In the genomic region with DNA sequence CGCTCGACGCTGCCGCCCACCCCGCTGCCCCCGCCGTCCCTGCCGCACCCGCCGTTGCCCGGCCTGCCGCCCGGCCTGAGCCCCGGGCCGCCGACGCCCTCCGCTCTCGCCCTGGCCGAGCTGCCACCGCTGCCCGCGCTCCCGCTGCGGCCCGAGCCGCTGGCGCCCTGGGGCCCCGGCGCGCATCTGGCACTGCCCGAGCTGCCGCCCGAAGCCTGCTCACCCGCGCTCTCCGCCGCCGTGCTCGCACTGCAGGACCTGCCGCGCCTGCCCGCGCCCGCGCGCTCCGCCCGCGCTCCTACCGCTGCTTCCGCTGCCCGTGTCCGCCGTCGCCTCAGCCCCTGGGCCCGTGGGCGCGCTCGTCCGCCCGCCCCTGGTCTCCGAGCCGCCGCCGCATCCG, we compare ENCODE assay signal across 10 cellular contexts. TPM values are rescaled to one million over a fixed set of nuclear protein-coding genes. Genes with fewer than 3 reads are reported as not detected.
DNase-seq lines count a peak whose midpoint lies in the region; ATAC-seq and TF ChIP-seq lines count a peak whose summit lies in the region.
"Had no signal": no experiment of that assay in that cellular context is flagged by ENCODE, and none has a peak within 500 bp of the region (broad histone marks: within the 10 kb centered on the region; RNA-seq: fewer than 3 reads in every experiment).

No MANE protein-coding gene starts in this region.

- H3F3A ChIP-seq in smooth muscle cell (ENCODE audit: low read depth): no peaks in the 10 kb centered on the region

- peaks cover 42% of the 10 kb centered on the region for H3K4me1 Mint-ChIP-seq in Calu3 (ENCODE audit: low read depth, unreplicated experiment)

- no peak overlapping the region for H2AFZ ChIP-seq in smooth muscle cell (ENCODE audit: low read depth)

- peak overlapping the region; percentile 87 for H3K4me3 Mint-ChIP-seq in Calu3 (ENCODE audit: low read depth, unreplicated experiment)

- H3K27ac Mint-ChIP-seq in Calu3 (ENCODE audit: unreplicated experiment): peak overlapping the region; percentile 91

- no peak overlapping the region for H3K4me2 ChIP-seq in smooth muscle cell

- H4K20me1 ChIP-seq in smooth muscle cell (ENCODE audit: low read depth): no peaks in the 10 kb centered on the region

- intact Hi-C loops in Calu3 (cut with micrococcal nuclease; ENCODE audit: unreplicated experiment): no loop called here

- H3K4me3 ChIP-seq in iPS DF 6.9 (ENCODE audit: low read length): peak overlapping the region; percentile 58; the same call in 1 of the 2 replicates
- no peak overlapping the region for H3K4me3 ChIP-seq in smooth muscle cell

- H3K9ac ChIP-seq in smooth muscle cell (ENCODE audit: low read depth): no peak overlapping the region

- H3K79me2 ChIP-seq in smooth muscle cell (ENCODE audit: low read depth): no peaks in the 10 kb centered on the region

- no peaks in the 10 kb centered on the region for H3K27me3 ChIP-seq in iPS DF 6.9 (ENCODE audit: control insufficient read depth, insufficient read depth, low read length)
- H3K27me3 ChIP-seq in smooth muscle cell (ENCODE audit: low read depth): peaks cover 47% of the 10 kb centered on the region
- H3K27me3 ChIP-seq: pancreas had no signal

- CTCF ChIA-PET in Calu3 (lab: Charles Lee): interaction anchor here (0.5 to 7.7 kb wide), 9 partner anchors 8 to 146 kb away, joined by 3 to 126 read pairs (median 4); a partner anchor contains a TSS

- no peak for TF ChIP-seq CTCF in Calu3 (IDR thresholded peaks at IDR 0.05; ENCODE audit: unreplicated experiment)
- TF ChIP-seq CTCF in smooth muscle cell (IDR thresholded peaks at IDR 0.05; ENCODE audit: borderline replicate concordance, insufficient read depth, poor library complexity, severe bottlenecking): no peak

- no peaks in the 10 kb centered on the region for H3K9me3 ChIP-seq in iPS DF 6.9 (ENCODE audit: control insufficient read depth, insufficient read depth, low read length)
- H3K9me3 ChIP-seq in smooth muscle cell (replicated peaks; ENCODE audit: low read depth): no peaks in the 10 kb centered on the region
- H3K9me3 ChIP-seq: pancreas had no signal

- peak; percentile 64 for DNase-seq in Calu3
- DNase-seq in NCI-H146 treated with DMSO at 0.1 percent for 48 hours (lab: John Stamatoyannopoulos, UW; ENCODE audit: unreplicated experiment): peak; percentile 48
- no peak for DNase-seq in iPS DF 6.9 (ENCODE audit: low read depth, low spot score)
- no peak for DNase-seq in SHP77 treated with DMSO at 0.1 percent for 48 hours (lab: John Stamatoyannopoulos, UW)
- no peak for DNase-seq in smooth muscle cell (lab: John Stamatoyannopoulos, UW; ENCODE audit: unreplicated experiment)

- no CpG with 5 or more reads among the region's 67 CpGs for WGBS in iPS DF 6.9 (ENCODE audit: insufficient coverage, insufficient read length)
- WGBS in smooth muscle cell (ENCODE audit: low lambda C conversion rate): 1% methylated on average over 19 of the region's 67 CpGs

- no peaks in the 10 kb centered on the region for H3K9me3 Mint-ChIP-seq in Calu3 (ENCODE audit: low read depth, unreplicated experiment)

- H3K36me3 Mint-ChIP-seq in Calu3 (ENCODE audit: insufficient read depth, unreplicated experiment): peaks cover 88% of the 10 kb centered on the region

- H3K36me3 ChIP-seq in iPS DF 6.9 (ENCODE audit: control insufficient read depth, insufficient read depth, low read length) (no peaks in the 10 kb centered on the region), smooth muscle cell (ENCODE audit: low read depth) (no peaks in the 10 kb centered on the region)
- H3K36me3 ChIP-seq: pancreas had no signal

- H3K4me1 ChIP-seq in iPS DF 6.9 (ENCODE audit: control insufficient read depth, insufficient read depth, low read length) (peaks cover 16% of the 10 kb centered on the region; the same call in 1 of the 2 replicates), smooth muscle cell (ENCODE audit: low read depth) (peaks cover 18% of the 10 kb centered on the region)

- peak; percentile 7 for ATAC-seq in GM19463 (IDR thresholded peaks at IDR 0.05; ENCODE audit: unreplicated experiment)
- no peak for ATAC-seq in HG03095 (IDR thresholded peaks at IDR 0.05; ENCODE audit: unreplicated experiment)
- no peak for ATAC-seq in esophagus mucosa

- H3K27ac ChIP-seq in iPS DF 6.9 (ENCODE audit: low read length): no peak overlapping the region
- no peak overlapping the region for H3K27ac ChIP-seq in smooth muscle cell (ENCODE audit: low read depth)

- no peaks in the 10 kb centered on the region for H3K27me3 Mint-ChIP-seq in Calu3 (ENCODE audit: unreplicated experiment)

- no TSS peak for BruUV-seq in Calu3 (replicated peaks; lab: Mats Ljungman, UMichigan)

RNA-seq across cellular contexts. Expression of a gene that starts 8.4 kb away (rescaled TPM):
- total RNA-seq in Calu3 (2022) (13.5 and 17.8 TPM in 2 replicates), esophagus mucosa (not detected), smooth muscle cell (1.3 and 1.8 TPM in 2 replicates)
- polyA plus RNA-seq in smooth muscle cell: 0.81 and 4.5 TPM in 2 replicates

RNA-seq across cellular contexts. Expression of a gene that starts 13.7 kb away (rescaled TPM):
- total RNA-seq in Calu3 (2022) (1.2 and 2.1 TPM in 2 replicates), esophagus mucosa (not detected), smooth muscle cell (97.0 and 113 TPM in 2 replicates)
- polyA plus RNA-seq in smooth muscle cell: 55.4 and 365 TPM in 2 replicates
- total RNA-seq: T-helper 2 cell treated with Interferon-gamma antibody and Interleukin-4, amounts not matched to agents 100 ng/mL and 5 ng/mL, for 36 hours had no signal

RNA-seq across cellular contexts. Expression of a gene that starts 15.8 kb away (rescaled TPM):
- total RNA-seq in Calu3 (2022): 478 and 509 TPM in 2 replicates
- 11.7 TPM for total RNA-seq in esophagus mucosa
- 192 and 219 TPM in 2 replicates for total RNA-seq in smooth muscle cell
- polyA plus RNA-seq in smooth muscle cell: 386 and 512 TPM in 2 replicates

RNA-seq across cellular contexts. Expression of a gene that starts 19.4 kb away (rescaled TPM):
- 61.1 and 75.4 TPM in 2 replicates for total RNA-seq in Calu3 (2022)
- 26.6 TPM for total RNA-seq in esophagus mucosa
- total RNA-seq in smooth muscle cell: 63.3 and 73.5 TPM in 2 replicates
- 337 and 367 TPM in 2 replicates for polyA plus RNA-seq in smooth muscle cell

RNA-seq across cellular contexts. Expression of a gene that starts 19.5 kb away (rescaled TPM):
- total RNA-seq in Calu3 (2022) (50.8 and 54.4 TPM in 2 replicates), esophagus mucosa (21.3 TPM), smooth muscle cell (24.1 and 28.9 TPM in 2 replicates)
- polyA plus RNA-seq in smooth muscle cell: 59.4 and 83.9 TPM in 2 replicates

Comparison
In these comparisons a context has a peak if more than half of its experiments do, and no peak if none do; other contexts are left out.
1. DNase-seq: peak in Calu3 (single experiment) and NCI-H146 treated with DMSO at 0.1 percent for 48 hours (single experiment); none in iPS DF 6.9 (single experiment), SHP77 treated with DMSO at 0.1 percent for 48 hours (single experiment) and smooth muscle cell (single experiment).
2. RNA of a gene that starts 13.7 kb away (total RNA-seq): 97.0 to 113 TPM in smooth muscle cell; 1.2 to 2.1 TPM in Calu3 and not detected in esophagus mucosa (single experiment); every median in the first group is over 10 times any median in the second.
3. RNA of a gene that starts 15.8 kb away (total RNA-seq): 478 to 509 TPM in Calu3 and 192 to 219 TPM in smooth muscle cell; 11.7 TPM in esophagus mucosa (single experiment); every median in the first group is over 10 times any median in the second.